ENCODE assay signal across 26 cellular contexts in genomic region chr6:16944601-16945000, GRCh38.
"Had no signal": no experiment of that assay in that cellular context is flagged by ENCODE, and none has a peak within 500 bp of the region (broad histone marks: within the 10 kb centered on the region; RNA-seq: fewer than 3 reads in every experiment).

No MANE protein-coding gene starts in this region.

- FAIRE-seq: bronchial epithelial cell had no signal

- H3K27ac Mint-ChIP-seq: activated CD8-positive, alpha-beta T cell treated with anti-CD3 and anti-CD28 coated beads for 36 hours; activated naive CD4-positive, alpha-beta T cell treated with anti-CD3 and anti-CD28 coated beads, Interleukin-2, amount 50 U/mL, for 24 hours; activated T-cell treated with anti-CD3 and anti-CD28 coated beads, Interleukin-2, amount 50 U/mL, for 72 hours; T-helper 1 cell treated with Interleukin-12 subunit alpha and Interleukin-12 subunit beta and Interleukin-4 antibody, amounts not matched to agents 30 μg/mL and 1 μg/mL, for 36 hours had no signal

- H3K4me1 Mint-ChIP-seq: activated naive CD4-positive, alpha-beta T cell treated with anti-CD3 and anti-CD28 coated beads, Interleukin-2, amount 50 U/mL, for 24 hours had no signal

- H3K4me3 Mint-ChIP-seq: activated CD8-positive, alpha-beta T cell treated with anti-CD3 and anti-CD28 coated beads for 36 hours; activated naive CD4-positive, alpha-beta T cell treated with anti-CD3 and anti-CD28 coated beads, Interleukin-2, amount 50 U/mL, for 24 hours; activated T-cell treated with anti-CD3 and anti-CD28 coated beads, Interleukin-2, amount 50 U/mL, for 72 hours; T-helper 1 cell treated with Interleukin-12 subunit alpha and Interleukin-12 subunit beta and Interleukin-4 antibody, amounts not matched to agents 30 μg/mL and 1 μg/mL, for 36 hours had no signal

- H3K27ac ChIP-seq: ascending aorta, body of pancreas, Peyer's patch, SJSA1 had no signal

- H3K36me3 Mint-ChIP-seq: activated naive CD4-positive, alpha-beta T cell treated with anti-CD3 and anti-CD28 coated beads, Interleukin-2, amount 50 U/mL, for 24 hours had no signal

- H3K4me3 ChIP-seq: ascending aorta, body of pancreas, Peyer's patch, SJSA1 had no signal

- H3K36me3 ChIP-seq: ascending aorta, Peyer's patch, SJSA1 had no signal

- ATAC-seq: activated CD4-positive, CD25-positive, alpha-beta regulatory T cell treated with anti-CD3 and anti-CD28 coated beads, Interleukin-2, amount 50 U/mL, for 24 hours; activated CD8-positive, alpha-beta T cell treated with anti-CD3 and anti-CD28 coated beads for 36 hours; activated T-cell treated with anti-CD3 and anti-CD28 coated beads, Interleukin-2, amount 50 U/mL, for 72 hours; body of pancreas; SK-N-SH treated with all-trans-retinoic acid at 6 μM for 48 hours had no signal

- H3K4me1 ChIP-seq: body of pancreas, Peyer's patch had no signal

- H3K9me3 Mint-ChIP-seq: activated CD8-positive, alpha-beta T cell treated with anti-CD3 and anti-CD28 coated beads for 36 hours; activated naive CD4-positive, alpha-beta T cell treated with anti-CD3 and anti-CD28 coated beads, Interleukin-2, amount 50 U/mL, for 24 hours; activated T-cell treated with anti-CD3 and anti-CD28 coated beads, Interleukin-2, amount 50 U/mL, for 72 hours; T-helper 1 cell treated with Interleukin-12 subunit alpha and Interleukin-12 subunit beta and Interleukin-4 antibody, amounts not matched to agents 30 μg/mL and 1 μg/mL, for 36 hours had no signal

- DNase-seq: activated CD4-positive, alpha-beta T cell treated with anti-CD3 and anti-CD28 coated beads for 4 hours; activated CD8-positive, alpha-beta memory T cell treated with anti-CD3 and anti-CD28 coated beads, Interleukin-2, amount 50 U/mL, for 4 hours; activated CD8-positive, alpha-beta T cell treated with anti-CD3 and anti-CD28 coated beads for 36 hours; activated effector memory CD4-positive, alpha-beta T cell treated with Interleukin-2 at 50 U/mL for 16 hours; activated naive CD4-positive, alpha-beta T cell; activated T-cell treated with anti-CD3 and anti-CD28 coated beads, Interleukin-2, amount 50 U/mL, for 72 hours; amniotic stem cell; body of pancreas; central memory CD4-positive, alpha-beta T cell; MM.1S; NCI-H1105 treated with DMSO at 0.1 percent for 48 hours; NCI-H1436 treated with DMSO at 0.1 percent for 48 hours; NCI-H187; NCI-H2081; NCI-H446; NCI-H524; Peyer's patch; SHP77; SW 1271 had no signal

- H3K9me3 ChIP-seq: ascending aorta, body of pancreas, Peyer's patch, SJSA1 had no signal

- H3K27me3 ChIP-seq: ascending aorta, body of pancreas, Peyer's patch, SJSA1 had no signal
